Comparison of ENCODE assay signal across 8 cellular contexts in the genomic region with DNA sequence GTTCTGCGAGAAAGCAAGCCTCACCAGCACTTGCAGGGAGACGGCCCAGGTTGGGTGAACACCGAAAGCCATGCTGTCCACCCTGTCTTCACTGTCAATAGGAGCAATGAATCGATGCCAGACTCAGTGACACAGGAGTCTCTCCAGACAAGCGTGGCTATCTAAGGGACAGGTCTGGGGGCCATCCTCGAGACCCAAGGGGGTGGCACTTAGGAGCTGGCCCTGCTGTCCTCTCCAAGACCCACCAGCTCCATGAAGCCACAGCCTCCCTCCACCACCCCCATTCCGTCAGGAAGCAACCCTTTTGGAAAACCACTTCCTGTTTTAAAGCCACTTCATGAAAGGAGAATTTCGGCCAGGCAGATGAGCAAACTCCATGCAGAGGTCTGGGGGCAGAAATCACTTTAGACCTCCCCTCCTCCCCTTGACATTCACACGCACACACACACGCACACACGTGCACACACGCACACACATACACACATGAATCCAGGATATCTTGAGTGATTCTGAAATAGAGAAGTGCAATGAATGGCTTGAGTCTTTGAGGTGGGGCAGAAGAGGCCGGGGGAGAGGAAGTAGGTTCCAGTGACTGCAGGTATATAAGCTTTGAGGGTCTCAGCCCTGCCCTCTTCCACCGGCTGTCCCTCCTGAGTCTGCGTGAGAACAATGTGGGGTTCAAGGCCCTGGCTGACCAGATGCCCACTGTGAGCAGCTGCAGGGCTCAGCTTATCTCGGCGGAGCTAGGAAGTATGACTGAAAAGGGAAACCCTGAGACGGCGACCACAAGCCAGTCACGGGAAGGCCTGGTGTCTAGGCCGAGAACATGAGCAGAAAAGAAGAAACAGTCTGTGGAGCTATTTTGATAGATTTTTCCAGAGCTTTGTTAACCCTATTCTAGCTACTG. TPM values are rescaled to one million over a fixed set of nuclear protein-coding genes. Genes with fewer than 3 reads are reported as not detected.
DNase-seq lines count a peak whose midpoint lies in the region; ATAC-seq, FAIRE-seq and TF ChIP-seq lines count a peak whose summit lies in the region.

No MANE protein-coding gene starts in this region.

- H3K4me3 ChIP-seq in mucosa of descending colon (no peak overlapping the region), coronary artery (no peak overlapping the region)

- H3K27ac Mint-ChIP-seq in activated naive CD8-positive, alpha-beta T cell treated with anti-CD3 and anti-CD28 coated beads, Interleukin-2, amount 10 ng/mL, durations not matched to agents 7 days and 5 days, result peak overlapping the region; percentile 84

- DNase-seq in RCC 7860 (ENCODE audit: low spot score), result peak; percentile 39
- peak; percentile 69 for DNase-seq in activated naive CD8-positive, alpha-beta T cell treated with anti-CD3 and anti-CD28 coated beads, Interleukin-2, amount 10 ng/mL, durations not matched to agents 7 days and 5 days
- peak in 2 of 3 donors; percentile 53 to 62 for DNase-seq in mucosa of descending colon
- DNase-seq in NCI-H345 (lab: John Stamatoyannopoulos, UW), result no peak
- DNase-seq in coronary artery (ENCODE audit: low spot score), result no peak
- DNase-seq in NCI-H2227 treated with DMSO at 0.1 percent for 48 hours (lab: John Stamatoyannopoulos, UW), result no peak

- peak overlapping the region in 1 of 2 donors; percentile 64 for H3K27ac ChIP-seq in coronary artery

- H3K4me3 Mint-ChIP-seq in activated naive CD8-positive, alpha-beta T cell treated with anti-CD3 and anti-CD28 coated beads, Interleukin-2, amount 10 ng/mL, durations not matched to agents 7 days and 5 days, result peak overlapping the region; percentile 83

- no peak for FAIRE-seq in RCC 7860 (lab: Jason Lieb, UNC)

- no peaks in the 10 kb centered on the region for H3K9me3 ChIP-seq in mucosa of descending colon

- no peaks in the 10 kb centered on the region for H3K27me3 Mint-ChIP-seq in activated naive CD8-positive, alpha-beta T cell treated with anti-CD3 and anti-CD28 coated beads, Interleukin-2, amount 10 ng/mL, durations not matched to agents 7 days and 5 days

- no peaks in the 10 kb centered on the region for H3K4me1 ChIP-seq in mucosa of descending colon (ENCODE audit: low read depth)

- peaks cover 36% of the 10 kb centered on the region for H3K36me3 Mint-ChIP-seq in activated naive CD8-positive, alpha-beta T cell treated with anti-CD3 and anti-CD28 coated beads, Interleukin-2, amount 10 ng/mL, durations not matched to agents 7 days and 5 days

- peak; percentile 63 for ATAC-seq in GM18873 (IDR thresholded peaks at IDR 0.05; ENCODE audit: low FRiP score, unreplicated experiment)
- ATAC-seq in HG02938 (IDR thresholded peaks at IDR 0.05; ENCODE audit: unreplicated experiment), result peak; percentile 60
- ATAC-seq in activated naive CD8-positive, alpha-beta T cell treated with anti-CD3 and anti-CD28 coated beads, Interleukin-2, amount 10 ng/mL, durations not matched to agents 7 days and 5 days (ENCODE audit: low read depth), result peak; percentile 37
- ATAC-seq in mucosa of descending colon, result peak; percentile 66

- H3K36me3 ChIP-seq in mucosa of descending colon (ENCODE audit: low read depth), result no peaks in the 10 kb centered on the region

- H3K9me3 Mint-ChIP-seq in activated naive CD8-positive, alpha-beta T cell treated with anti-CD3 and anti-CD28 coated beads, Interleukin-2, amount 10 ng/mL, durations not matched to agents 7 days and 5 days, result no peaks in the 10 kb centered on the region

- POLR2A ChIA-PET in activated naive CD8-positive, alpha-beta T cell treated with anti-CD3 and anti-CD28 coated beads, Interleukin-2, amount 10 ng/mL, durations not matched to agents 7 days and 5 days (lab: Charles Lee), result interaction anchor here (0.7 to 5.5 kb wide), 13 partner anchors 9 to 318 kb away, joined by 3 to 95 read pairs (median 5); a partner anchor contains a TSS

- no peak for TF ChIP-seq CTCF in mucosa of descending colon (IDR thresholded peaks at IDR 0.05)
- TF ChIP-seq CTCF in coronary artery (IDR thresholded peaks at IDR 0.05), result no peak

- peaks cover 56% of the 10 kb centered on the region for H3K4me1 Mint-ChIP-seq in activated naive CD8-positive, alpha-beta T cell treated with anti-CD3 and anti-CD28 coated beads, Interleukin-2, amount 10 ng/mL, durations not matched to agents 7 days and 5 days

- intact Hi-C loops in mucosa of descending colon (cut with DNase I, micrococcal nuclease), result no loop called here

RNA-seq across cellular contexts. Expression of a gene that starts 25.0 kb away (rescaled TPM):
- total RNA-seq in activated naive CD8-positive, alpha-beta T cell treated with anti-CD3 and anti-CD28 coated beads, Interleukin-2, amount 10 ng/mL, durations not matched to agents 7 days and 5 days, result 100 to 1,000 TPM; 157 to 159 TPM
- total RNA-seq in mucosa of descending colon, result 10 to 100 TPM; 14.9 to 68.8 (median 19.2) TPM

Comparison
In these comparisons a context has a peak if more than half of its experiments do, and no peak if none do; other contexts are left out.
1. DNase-seq: peak in RCC 7860 (single experiment), activated naive CD8-positive, alpha-beta T cell treated with anti-CD3 and anti-CD28 coated beads, Interleukin-2, amount 10 ng/mL, durations not matched to agents 7 days and 5 days (single experiment) and mucosa of descending colon (2 of 3); none in NCI-H345 (single experiment), coronary artery (single experiment) and NCI-H2227 treated with DMSO at 0.1 percent for 48 hours (single experiment).
2. Peak in every context shown above with its lines, with median percentiles within 50 percentile points of each other: ATAC-seq.